In the genomic region with DNA sequence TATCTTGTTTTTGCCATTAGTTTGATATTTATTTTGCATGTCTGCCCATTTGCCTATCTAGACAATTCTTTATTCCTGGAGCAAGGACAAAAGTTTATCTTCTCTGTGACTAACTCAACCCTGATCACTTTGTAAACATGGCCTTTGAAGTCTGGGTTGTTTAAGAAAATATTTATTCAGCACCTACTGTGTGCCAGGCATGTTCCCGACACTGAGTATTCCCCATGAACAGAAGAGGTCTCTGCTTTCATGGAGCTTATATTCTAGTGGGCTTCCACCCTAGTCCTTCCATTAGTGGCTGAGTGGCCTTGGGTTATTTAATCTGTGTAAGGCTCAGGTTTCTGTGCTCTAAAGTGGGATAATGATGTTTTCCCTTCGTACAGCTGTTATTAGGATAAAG, we compare ENCODE assay signal across 30 cellular contexts. TPM values are rescaled to one million over a fixed set of nuclear protein-coding genes. Genes with fewer than 3 reads are reported as not detected.
A peak's percentile ranks its signal among the peaks of the same experiment; 100 is the strongest.
DNase-seq lines count a peak whose midpoint lies in the region; ATAC-seq, FAIRE-seq and TF ChIP-seq lines count a peak whose summit lies in the region.
"Had no signal": no experiment of that assay in that cellular context is flagged by ENCODE, and none has a peak within 500 bp of the region (broad histone marks: within the 10 kb centered on the region; RNA-seq: fewer than 3 reads in every experiment).

No MANE protein-coding gene starts in this region.

- H3K79me2 ChIP-seq in osteoblast (ENCODE audit: insufficient read depth, low read length): no peaks in the 10 kb centered on the region

- H3K27ac ChIP-seq in HEK293 (ENCODE audit: extremely low read depth, low read depth, low read length) (no peak overlapping the region), pancreas (peak overlapping the region in 1 of 4 donors; percentile 40), osteoblast (ENCODE audit: low read depth, low read length) (no peak overlapping the region)
- H3K27ac ChIP-seq: epithelial cell of prostate, HL-60, KMS-11, left lung, neutrophil, psoas muscle, upper lobe of right lung, VCaP had no signal

- H3K4me3 ChIP-seq in HEK293 (ENCODE audit: low read depth, low read length): no peak overlapping the region
- H3K4me3 ChIP-seq in pancreas: no peak overlapping the region
- no peak overlapping the region for H3K4me3 ChIP-seq in osteoblast (ENCODE audit: insufficient read depth, low read length)
- H3K4me3 ChIP-seq: left lung, MG63, psoas muscle, upper lobe of right lung had no signal

- H3K27me3 ChIP-seq in pancreas: no peaks in the 10 kb centered on the region
- H3K27me3 ChIP-seq in osteoblast (ENCODE audit: insufficient read depth, low read length): no peaks in the 10 kb centered on the region
- H3K27me3 ChIP-seq: left lung, neutrophil, upper lobe of right lung had no signal

- no peaks in the 10 kb centered on the region for H4K20me1 ChIP-seq in osteoblast (ENCODE audit: insufficient read depth, low read length)

- POLR2A ChIA-PET in HEK293 (lab: Yijun Ruan, JAX): interaction anchor here (1.2 kb wide), 1 partner anchor 50 kb away, joined by 3 read pairs; a partner anchor contains a TSS

- peaks cover 36% of the 10 kb centered on the region for H3K4me1 ChIP-seq in HEK293 (ENCODE audit: control insufficient read depth, insufficient read depth, low read length)
- H3K4me1 ChIP-seq in pancreas: peaks cover 13 to 24% (median 19%) of the 10 kb centered on the region in 3 donors
- no peaks in the 10 kb centered on the region for H3K4me1 ChIP-seq in osteoblast (ENCODE audit: insufficient read depth, low read length)

- no peak overlapping the region for H3K4me2 ChIP-seq in osteoblast (ENCODE audit: insufficient read depth, low read length)
- H3K4me2 ChIP-seq: KMS-11 had no signal

- no peak for FAIRE-seq in pancreas (lab: Jason Lieb, UNC)
- FAIRE-seq: bronchial epithelial cell, colon, RCC 7860 had no signal

- 21 to 27% methylated on average over 2 of the region's 2 CpGs for WGBS in pancreas, 2 donors

- intact Hi-C loops in left colon (cut with DNase I, micrococcal nuclease) (no loop called here), pancreas (cut with DNase I) (no loop called here)

- H3K9me3 ChIP-seq in HEK293 (ENCODE audit: control insufficient read depth, insufficient read depth, low read depth, low read length): no peaks in the 10 kb centered on the region
- H3K9me3 ChIP-seq in pancreas: no peaks in the 10 kb centered on the region
- H3K9me3 ChIP-seq in osteoblast (ENCODE audit: low read depth, low read length): no peaks in the 10 kb centered on the region
- H3K9me3 ChIP-seq: left lung, MG63, neutrophil, psoas muscle, upper lobe of right lung had no signal

- TF ChIP-seq CTCF in HEK293 (tag by site-specific recombination; IDR thresholded peaks at IDR 0.05) (no peak), pancreas (IDR thresholded peaks at IDR 0.05) (no peak), osteoblast (IDR thresholded peaks at IDR 0.05; ENCODE audit: extremely low read depth, low read depth, low read length) (no peak)

- DNase-seq in NCI-H748 treated with DMSO at 0.1 percent for 48 hours (lab: John Stamatoyannopoulos, UW) (peak; percentile 69), left colon (no peak), pancreas (no peak), osteoblast (ENCODE audit: insufficient read length, low spot score, missing footprints) (no peak), NCI-H446 treated with DMSO at 0.1 percent for 48 hours (lab: John Stamatoyannopoulos, UW) (no peak)
- DNase-seq in stimulated activated CD4-positive, alpha-beta T cell treated with anti-CD3 and anti-CD28 coated beads, Interleukin-4, amount 100 ng/mL, for 1 hour: no peak
- DNase-seq: activated CD4-positive, alpha-beta T cell treated with anti-CD3 and anti-CD28 coated beads for 48 hours; activated CD8-positive, alpha-beta memory T cell treated with anti-CD3 and anti-CD28 coated beads for 24 hours; anterior cingulate cortex; CD8-positive, alpha-beta memory T cell; DMS53; effector CD8-positive, alpha-beta T cell; H9; left lung; mesenchymal stem cell; MG63; psoas muscle; stimulated activated CD4-positive, alpha-beta T cell treated with anti-CD3 and anti-CD28 coated beads, Interleukin-15, amount 100 ng/mL, for 24 hours; upper lobe of right lung had no signal

- H3K36me3 ChIP-seq in HEK293 (ENCODE audit: control insufficient read depth in 2 of 2, insufficient read depth in 1 of 2, low read length in 2 of 2) (no peaks in the 10 kb centered on the region), pancreas (no peaks in the 10 kb centered on the region), osteoblast (ENCODE audit: insufficient read depth, low read length) (no peaks in the 10 kb centered on the region)
- H3K36me3 ChIP-seq: left lung, MG63, neutrophil, upper lobe of right lung had no signal

- no peak overlapping the region for H2AFZ ChIP-seq in osteoblast (ENCODE audit: low read length)

- CTCF ChIA-PET in HEK293 (lab: Yijun Ruan, JAX): interaction anchor here (0.6 to 0.7 kb wide), 2 partner anchors 26 to 35 kb away, joined by 3 read pairs; no protein-coding TSS in a partner anchor

- peak; percentile 23 for ATAC-seq in left colon
- peak in 3 of 4 donors; percentile 17 to 64 (median 33) for ATAC-seq in pancreas
- no peak for ATAC-seq in HG03521 (IDR thresholded peaks at IDR 0.05; ENCODE audit: unreplicated experiment)
- ATAC-seq: left lung; psoas muscle; stimulated activated effector memory CD8-positive, alpha-beta T cell treated with anti-CD3 and anti-CD28 coated beads, Interleukin-12 subunit alpha, Interleukin-12 subunit beta, amount 100 ng/mL, for 72 hours; upper lobe of right lung had no signal

TF ChIP-seq in HEK293, 187 proteins besides CTCF, POLR2A, EP300 and RAD21:
- TF ChIP-seq TCF7L2 (IDR thresholded peaks at IDR 0.05; ENCODE audit: borderline replicate concordance, low read depth, low read length) (0 out of 2 replicates have a peak, but pooled peaks have one; percentile 40), IKZF3 (tag by site-specific recombination; IDR thresholded peaks at IDR 0.05) (no peak)

RNA-seq across cellular contexts. Expression of a gene that starts 49.7 kb away (rescaled TPM):
- 100 to 1,000 TPM; 100 to 103 TPM for total RNA-seq in left colon
- total RNA-seq in pancreas: 10 to 100 TPM in 5 of 6 donors, 1 to 10 TPM in 1; 9.2 to 24.5 (median 15.8) TPM
- polyA plus RNA-seq in pancreas: 10 to 100 TPM in 1 of 2 donors, 1 to 10 TPM in 1; 8.9 to 12.2 TPM
- total RNA-seq in osteoblast: under 0.01 TPM in 2 replicates
- total RNA-seq: CD8-positive, alpha-beta memory T cell had no signal

Comparison
In these comparisons a context has a peak if more than half of its experiments do, and no peak if none do; other contexts are left out.
1. RNA of a gene that starts 49.7 kb away (total RNA-seq): 100 to 103 TPM in left colon and 9.2 to 24.5 TPM in pancreas; under 0.01 TPM in osteoblast; every median in the first group is over 10 times any median in the second.